Comparison of ENCODE assay signal across 23 cellular contexts in genomic region chr5:73729329-73729728, GRCh38.
DNase-seq lines count a peak whose midpoint lies in the region; ATAC-seq and TF ChIP-seq lines count a peak whose summit lies in the region.
"Had no signal": no experiment of that assay in that cellular context is flagged by ENCODE, and none has a peak within 500 bp of the region (broad histone marks: within the 10 kb centered on the region; RNA-seq: fewer than 3 reads in every experiment).

No MANE protein-coding gene starts in this region.

- peaks cover 23 to 60% of the 10 kb centered on the region in 2 donors for H3K4me1 ChIP-seq in adrenal gland (replicated peaks in 1 of 2)
- H3K4me1 ChIP-seq in gastroesophageal sphincter, result peaks cover 3 to 51% (median 5%) of the 10 kb centered on the region in 3 donors
- H3K4me1 ChIP-seq: BLaER1 treated with 17β-estradiol and CSF1 and Interleukin-3, amounts not matched to agents 10 nM and 100 nM had no signal

- 93 to 98% (median 95%) methylated on average over 3 of the region's 3 CpGs for WGBS in adrenal gland, 4 donors
- 42 to 93% methylated on average over 3 of the region's 3 CpGs for WGBS in gastroesophageal sphincter (ENCODE audit: low coverage in 1 of 2), 2 donors

- no peaks in the 10 kb centered on the region for H3K27me3 ChIP-seq in adrenal gland
- H3K27me3 ChIP-seq in gastroesophageal sphincter, result no peaks in the 10 kb centered on the region
- H3K27me3 ChIP-seq: BLaER1 treated with 17β-estradiol and CSF1 and Interleukin-3, amounts not matched to agents 10 nM and 100 nM had no signal

- TF ChIP-seq EP300 in gastroesophageal sphincter (IDR thresholded peaks at IDR 0.05), result no peak

- TF ChIP-seq POLR2A in adrenal gland (IDR thresholded peaks at IDR 0.05), result no peak
- TF ChIP-seq POLR2A in gastroesophageal sphincter (IDR thresholded peaks at IDR 0.05), result no peak

- H3K9me3 ChIP-seq in adrenal gland (replicated peaks in 1 of 3), result no peaks in the 10 kb centered on the region
- H3K9me3 ChIP-seq in gastroesophageal sphincter, result no peaks in the 10 kb centered on the region
- H3K9me3 ChIP-seq: BLaER1 treated with 17β-estradiol and CSF1 and Interleukin-3, amounts not matched to agents 10 nM and 100 nM had no signal

- intact Hi-C loops in adrenal gland (cut with DNase I), result no loop called here

- ATAC-seq in gastroesophageal sphincter (no peak), HG02870 (IDR thresholded peaks at IDR 0.05; ENCODE audit: unreplicated experiment) (no peak)
- ATAC-seq: naive thymus-derived CD8-positive, alpha-beta T cell; SK-N-SH treated with all-trans-retinoic acid at 6 μM for 48 hours had no signal

- H3K36me3 ChIP-seq in adrenal gland (replicated peaks in 1 of 2) (no peaks in the 10 kb centered on the region), gastroesophageal sphincter (no peaks in the 10 kb centered on the region)
- H3K36me3 ChIP-seq: BLaER1 treated with 17β-estradiol and CSF1 and Interleukin-3, amounts not matched to agents 10 nM and 100 nM had no signal

- TF ChIP-seq CTCF in adrenal gland (IDR thresholded peaks at IDR 0.05), result no peak
- TF ChIP-seq CTCF in gastroesophageal sphincter (IDR thresholded peaks at IDR 0.05), result no peak

- H3K4me3 ChIP-seq in adrenal gland (no peak overlapping the region), gastroesophageal sphincter (no peak overlapping the region)
- H3K4me3 ChIP-seq: BLaER1 treated with 17β-estradiol and CSF1 and Interleukin-3, amounts not matched to agents 10 nM and 100 nM; lung had no signal

- peak; percentile 9 for DNase-seq in EL
- no peak for DNase-seq in adrenal gland
- DNase-seq in smooth muscle cell of the brain vasculature (ENCODE audit: low read depth, low spot score), result peak; percentile 7
- DNase-seq in SW480 (ENCODE audit: low spot score), result no peak
- no peak for DNase-seq in OCI-M2 (lab: John Stamatoyannopoulos, UW; ENCODE audit: unreplicated experiment)
- no peak for DNase-seq in DMS79 treated with DMSO at 0.1 percent for 48 hours (lab: John Stamatoyannopoulos, UW)
- DNase-seq: activated CD4-positive, alpha-beta memory T cell treated with anti-CD3 and anti-CD28 coated beads for 36 hours; activated CD4-positive, alpha-beta T cell treated with anti-CD3 and anti-CD28 coated beads for 1 hour; activated naive CD4-positive, alpha-beta T cell treated with Interleukin-2 at 50 U/mL for 16 hours; DMS153; glutamatergic neuron; naive thymus-derived CD8-positive, alpha-beta T cell; NCI-H1092 treated with DMSO at 0.1 percent for 48 hours; NCI-H1930; NCI-H524 treated with DMSO at 0.1 percent for 48 hours; nucleus accumbens; OCI-M1; T-helper 2 cell had no signal

- H3K27ac ChIP-seq in adrenal gland (peak overlapping the region in 3 of 5 donors; percentile 13 to 31 (median 26)), gastroesophageal sphincter (peak overlapping the region; percentile 44 to 66 (median 63))
- H3K27ac ChIP-seq: BLaER1 treated with 17β-estradiol and CSF1 and Interleukin-3, amounts not matched to agents 10 nM and 100 nM had no signal

Comparison
In these comparisons a context has a peak if more than half of its experiments do, and no peak if none do; other contexts are left out.
1. DNase-seq: peak in EL (single experiment) and smooth muscle cell of the brain vasculature (single experiment); none in adrenal gland (0 of 7), SW480 (single experiment), OCI-M2 (single experiment) and DMS79 treated with DMSO at 0.1 percent for 48 hours (single experiment).